ENCODE assay signal across 1 cellular context in genomic region chr20:59439243-59439642, GRCh38.
TF ChIP-seq lines count a peak whose summit lies in the region.

No MANE protein-coding gene starts in this region.

TF ChIP-seq in A549, 52 proteins besides CTCF, POLR2A, EP300 and RAD21 (continued from another document):
- TF ChIP-seq HEYL (CRISPR knock-in tag; IDR thresholded peaks at IDR 0.05) (no peak), KDM5A (IDR thresholded peaks at IDR 0.05) (no peak), NR3C1 (IDR thresholded peaks at IDR 0.05) (no peak), FOSL2 (IDR thresholded peaks at IDR 0.05) (no peak), FOSL2 (CRISPR knock-in tag; IDR thresholded peaks at IDR 0.05) (no peak), MYC (IDR thresholded peaks at IDR 0.05; ENCODE audit: borderline replicate concordance, low read length) (no peak)
